ENCODE assay signal across 1 cellular context in the genomic region with DNA sequence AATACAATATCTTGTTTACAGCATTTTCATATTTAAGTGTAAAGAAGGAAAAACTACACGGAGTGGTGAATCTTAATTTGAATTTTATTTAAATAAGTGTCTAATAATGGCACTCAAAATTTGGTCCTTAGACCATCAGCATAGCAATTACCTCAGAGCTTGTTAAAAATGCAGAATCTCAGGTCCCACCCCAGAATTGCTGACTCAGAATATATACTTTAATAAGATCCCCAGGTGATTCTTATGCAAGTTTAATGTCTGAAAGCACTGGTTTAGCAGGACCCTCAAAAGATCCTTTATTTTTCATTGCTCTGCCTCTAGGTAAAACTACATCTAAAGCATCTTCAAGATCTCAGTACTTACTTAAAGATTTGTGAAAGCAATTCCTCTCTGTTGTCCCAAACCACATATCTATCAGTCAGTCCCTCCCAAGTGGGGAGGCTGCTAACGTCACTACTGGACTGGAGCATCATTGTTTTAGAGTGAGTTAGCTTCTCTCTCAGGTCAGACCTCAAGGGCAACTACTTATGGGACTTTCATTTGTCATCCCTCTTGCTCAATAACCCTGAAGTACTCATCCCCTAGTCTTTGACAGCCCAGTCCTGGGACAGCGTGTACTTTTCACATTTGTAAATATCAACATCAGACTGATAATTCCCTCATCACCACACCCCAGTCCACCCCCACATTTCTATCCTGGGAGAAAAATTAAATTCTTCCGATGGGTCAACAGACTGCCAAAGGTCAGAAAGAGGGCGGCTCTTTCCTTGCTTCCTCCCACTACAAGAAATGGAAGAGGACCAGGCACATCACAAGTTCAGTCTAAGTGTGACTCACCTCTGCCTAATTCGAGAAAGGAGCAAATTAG.
TF ChIP-seq lines count a peak whose summit lies in the region.

No MANE protein-coding gene starts in this region.

TF ChIP-seq in IMR-90, 13 proteins besides CTCF, POLR2A, EP300 and RAD21:
- peak; percentile 37; the same call in 1 of the 2 replicates for TF ChIP-seq NFE2L2 (IDR thresholded peaks at IDR 0.05; ENCODE audit: low read depth, low read length)
- peak; percentile 33; the same call in 1 of the 2 replicates for TF ChIP-seq BHLHE40 (IDR thresholded peaks at IDR 0.05; ENCODE audit: low read depth, low read length)
- TF ChIP-seq MXI1 (IDR thresholded peaks at IDR 0.05; ENCODE audit: borderline replicate concordance, low read depth, low read length): peak; percentile 53; the same call in 1 of the 2 replicates
- TF ChIP-seq, protein P1, sequence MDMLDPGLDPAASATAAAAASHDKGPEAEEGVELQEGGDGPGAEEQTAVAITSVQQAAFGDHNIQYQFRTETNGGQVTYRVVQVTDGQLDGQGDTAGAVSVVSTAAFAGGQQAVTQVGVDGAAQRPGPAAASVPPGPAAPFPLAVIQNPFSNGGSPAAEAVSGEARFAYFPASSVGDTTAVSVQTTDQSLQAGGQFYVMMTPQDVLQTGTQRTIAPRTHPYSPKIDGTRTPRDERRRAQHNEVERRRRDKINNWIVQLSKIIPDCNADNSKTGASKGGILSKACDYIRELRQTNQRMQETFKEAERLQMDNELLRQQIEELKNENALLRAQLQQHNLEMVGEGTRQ (IDR thresholded peaks at IDR 0.05; ENCODE audit: low read depth, low read length): no peak
- peak; percentile 94 for TF ChIP-seq MAFK (IDR thresholded peaks at IDR 0.05; ENCODE audit: low read depth, low read length)
- peak; percentile 99 for TF ChIP-seq CEBPB (IDR thresholded peaks at IDR 0.05; ENCODE audit: low read depth, low read length)
- TF ChIP-seq MAZ (IDR thresholded peaks at IDR 0.05; ENCODE audit: borderline replicate concordance, low read depth, low read length): 0 out of 2 replicates have a peak, but pooled peaks have one; percentile 21
- TF ChIP-seq SMC3 (IDR thresholded peaks at IDR 0.05; ENCODE audit: low read depth, low read length): no peak
- peak; percentile 67 for TF ChIP-seq FOS (IDR thresholded peaks at IDR 0.05; ENCODE audit: low read depth, low read length)
